In genomic region chr7:18206331-18206730, GRCh38 we compare ENCODE assay signal across 24 cellular contexts.
"Had no signal": no experiment of that assay in that cellular context is flagged by ENCODE, and none has a peak within 500 bp of the region (broad histone marks: within the 10 kb centered on the region; RNA-seq: fewer than 3 reads in every experiment).

No MANE protein-coding gene starts in this region.

- H3K27me3 ChIP-seq: dorsolateral prefrontal cortex, esophagus muscularis mucosa, gastrocnemius medialis, hepatocyte, neutrophil, pancreas, right lobe of liver, suprapubic skin, thyroid gland, vagina had no signal

- H3K4me1 ChIP-seq: gastrocnemius medialis, pancreas, right lobe of liver, suprapubic skin, thyroid gland had no signal

- H3K9me3 ChIP-seq: esophagus muscularis mucosa, gastrocnemius medialis, mucosa of descending colon, neutrophil, pancreas, right lobe of liver, suprapubic skin, thyroid gland, vagina had no signal

- H3K27ac ChIP-seq: dorsolateral prefrontal cortex, esophagus muscularis mucosa, gastrocnemius medialis, hepatocyte, neutrophil, pancreas, right lobe of liver, suprapubic skin, thyroid gland, vagina had no signal

- H3K4me2 ChIP-seq: hepatocyte had no signal

- H3K36me3 ChIP-seq: esophagus muscularis mucosa, gastrocnemius medialis, neutrophil, pancreas, right lobe of liver, suprapubic skin, thyroid gland, vagina had no signal

- FAIRE-seq: kidney, small intestine had no signal

- H3K4me3 ChIP-seq: dorsolateral prefrontal cortex, esophagus muscularis mucosa, gastrocnemius medialis, hepatocyte, mucosa of descending colon, pancreas, right lobe of liver, suprapubic skin, thyroid gland, vagina had no signal

- H2AFZ ChIP-seq: hepatocyte had no signal

- DNase-seq: cortex of kidney; dorsolateral prefrontal cortex; effector CD4-positive, alpha-beta T cell; gastrocnemius medialis; head of caudate nucleus; kidney; mesenchymal stem cell; mucosa of descending colon; naive B cell; pancreas; retina; right lobe of liver; small intestine; stimulated activated CD4-positive, alpha-beta T cell treated with anti-CD3 and anti-CD28 coated beads, Interleukin-15, amount 100 ng/mL, for 24 hours; stimulated activated CD4-positive, alpha-beta T cell treated with anti-CD3 and anti-CD28 coated beads, Interleukin-2, amount 100 ng/mL, for 48 hours; stimulated activated naive CD4-positive, alpha-beta T cell; stimulated activated naive CD8-positive, alpha-beta T cell treated with anti-CD3 and anti-CD28 coated beads, Interleukin-15, amount 100 ng/mL, for 72 hours; thyroid gland; trophoblast cell had no signal

- H3K79me2 ChIP-seq: hepatocyte had no signal
